20 cellular contexts compared by ENCODE assay signal in the genomic region with DNA sequence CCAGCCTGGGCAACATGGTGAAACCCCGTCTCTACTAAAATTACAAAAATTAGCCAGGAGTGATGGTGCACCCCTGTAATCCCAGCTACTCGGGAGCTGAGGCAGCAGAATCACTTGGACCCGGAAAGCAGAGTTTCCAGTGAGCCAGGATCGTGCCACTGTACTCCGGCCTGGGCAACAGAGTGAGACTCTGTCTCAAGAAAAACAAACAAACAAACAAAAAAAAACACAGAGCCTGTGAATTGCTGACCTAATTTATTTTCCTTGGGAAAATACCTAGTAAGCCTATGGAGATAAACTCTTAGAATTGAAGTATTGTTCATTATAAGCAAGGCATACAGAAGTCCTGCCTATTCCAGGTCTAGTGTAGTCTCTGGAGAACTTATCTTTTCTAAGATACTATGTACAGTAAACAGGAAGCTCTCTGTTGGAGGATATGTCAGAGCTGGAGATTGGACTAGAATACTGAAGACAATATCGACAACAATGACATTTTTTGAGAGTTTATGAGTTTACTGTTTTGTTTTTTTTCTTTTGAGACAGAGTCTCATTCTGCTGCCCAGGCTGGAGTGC. TPM values are rescaled to one million over a fixed set of nuclear protein-coding genes. Genes with fewer than 3 reads are reported as not detected.
DNase-seq lines count a peak whose midpoint lies in the region; ATAC-seq and TF ChIP-seq lines count a peak whose summit lies in the region.
"Had no signal": no experiment of that assay in that cellular context is flagged by ENCODE, and none has a peak within 500 bp of the region (broad histone marks: within the 10 kb centered on the region; RNA-seq: fewer than 3 reads in every experiment).

No MANE protein-coding gene starts in this region.

- H3K27me3 ChIP-seq in IMR-90 (ENCODE audit: control insufficient read depth, insufficient read depth, low read length): no peaks in the 10 kb centered on the region
- no peaks in the 10 kb centered on the region for H3K27me3 ChIP-seq in hepatocyte
- no peaks in the 10 kb centered on the region for H3K27me3 ChIP-seq in smooth muscle cell (ENCODE audit: low read depth)
- H3K27me3 ChIP-seq: BE2C had no signal

- TF ChIP-seq RAD21 in IMR-90 (IDR thresholded peaks at IDR 0.05; ENCODE audit: low read length): no peak

- no peak overlapping the region for H4K5ac ChIP-seq in IMR-90 (ENCODE audit: low read depth, low read length)

- no peaks in the 10 kb centered on the region for H3K36me3 Mint-ChIP-seq in activated naive CD4-positive, alpha-beta T cell treated with anti-CD3 and anti-CD28 coated beads, Interleukin-2, amount 50 U/mL, for 72 hours

- dilution Hi-C loops in IMR-90 (cut with HindIII; ENCODE audit: low sequenced_read_pairs, unreplicated experiment): no loop called here

- intact Hi-C loops in IMR-90 (cut with micrococcal nuclease): loop anchor here (10.0 kb wide), 1 partner anchor 258 kb away; no protein-coding TSS in a partner anchor

- CTCF ChIA-PET in IMR-90 (lab: Yijun Ruan, JAX): no interaction called here

- no peak overlapping the region for H3K14ac ChIP-seq in IMR-90 (replicated peaks; ENCODE audit: low read depth, low read length)

- H3K27ac Mint-ChIP-seq in activated naive CD4-positive, alpha-beta T cell treated with anti-CD3 and anti-CD28 coated beads, Interleukin-2, amount 50 U/mL, for 72 hours: no peak overlapping the region

- H3K79me1 ChIP-seq in IMR-90 (ENCODE audit: low read depth in 1 of 2, low read length in 2 of 2): peaks cover 7 to 50% of the 10 kb centered on the region in 2 experiments

- H2BK5ac ChIP-seq in IMR-90 (ENCODE audit: low read depth, low read length, poor library complexity, severe bottlenecking): no peak overlapping the region

- H3K27ac ChIP-seq in IMR-90 (ENCODE audit: insufficient read depth, low read length) (no peak overlapping the region), hepatocyte (peak overlapping the region; percentile 30), smooth muscle cell (ENCODE audit: low read depth) (peak overlapping the region; percentile 7)
- H3K27ac ChIP-seq: thoracic aorta had no signal

- in situ Hi-C loops in IMR-90 (cut with MboI; ENCODE audit: low sequenced_read_pairs): no loop called here

- H2BK15ac ChIP-seq in IMR-90 (ENCODE audit: low read depth, low read length): no peak overlapping the region

- TF ChIP-seq CTCF in IMR-90 (conservative IDR thresholded peaks at IDR 0.05; ENCODE audit: low read depth, low read length): no peak
- TF ChIP-seq CTCF in hepatocyte (IDR thresholded peaks at IDR 0.05; ENCODE audit: poor library complexity): no peak
- TF ChIP-seq CTCF in smooth muscle cell (IDR thresholded peaks at IDR 0.05; ENCODE audit: borderline replicate concordance, insufficient read depth, poor library complexity, severe bottlenecking): no peak

- no peak overlapping the region for H2AK5ac ChIP-seq in IMR-90 (ENCODE audit: low read depth, low read length)

- BruUV-seq in IMR-90 (replicated peaks; lab: Mats Ljungman, UMichigan): no TSS peak

- H3K4me3 ChIP-seq in IMR-90 (ENCODE audit: insufficient read depth, low read depth, low read length): no peak overlapping the region
- H3K4me3 ChIP-seq in hepatocyte: no peak overlapping the region
- no peak overlapping the region for H3K4me3 ChIP-seq in smooth muscle cell
- H3K4me3 ChIP-seq: HAP-1, thoracic aorta had no signal

- H3K9ac ChIP-seq in IMR-90 (ENCODE audit: low read depth, low read length) (no peak overlapping the region), smooth muscle cell (ENCODE audit: low read depth) (no peak overlapping the region)

- no peak overlapping the region for H4K91ac ChIP-seq in IMR-90 (ENCODE audit: insufficient read depth, low read depth, low read length)

- no peak overlapping the region for H2BK20ac ChIP-seq in IMR-90 (ENCODE audit: low read depth, low read length)

- ATAC-seq in IMR-90 (ENCODE audit: low read depth): 0 out of 2 replicates have a peak, but pooled peaks have one; percentile 18
- no peak for ATAC-seq in activated naive CD4-positive, alpha-beta T cell treated with anti-CD3 and anti-CD28 coated beads, Interleukin-2, amount 50 U/mL, for 72 hours
- ATAC-seq: sciatic nerve had no signal

- H3K36me3 ChIP-seq in IMR-90 (ENCODE audit: control insufficient read depth, insufficient read depth, low read length): peaks cover 9% of the 10 kb centered on the region
- no peaks in the 10 kb centered on the region for H3K36me3 ChIP-seq in hepatocyte (replicated peaks; ENCODE audit: insufficient read depth, low read depth)
- no peaks in the 10 kb centered on the region for H3K36me3 ChIP-seq in smooth muscle cell (ENCODE audit: low read depth)

- no peak overlapping the region for H2BK120ac ChIP-seq in IMR-90 (ENCODE audit: low read depth, low read length)

- WGBS in IMR-90 (ENCODE audit: extremely low coverage in 2 of 2, insufficient read length in 1 of 2), 2 experiments: no CpG with 5 or more reads among the region's 6 CpGs
- WGBS in hepatocyte (ENCODE audit: low lambda C conversion rate, missing lambda C conversion rate): 91% methylated on average over 6 of the region's 6 CpGs
- 81% methylated on average over 6 of the region's 6 CpGs for whole genome bisulfite sequencing in smooth muscle cell (ENCODE audit: low lambda C conversion rate)

- peaks cover 7% of the 10 kb centered on the region for H3K4me1 ChIP-seq in IMR-90 (ENCODE audit: control insufficient read depth, insufficient read depth, low read length)
- no peaks in the 10 kb centered on the region for H3K4me1 ChIP-seq in hepatocyte (ENCODE audit: insufficient read depth)
- H3K4me1 ChIP-seq in smooth muscle cell (ENCODE audit: low read depth): peaks cover 7% of the 10 kb centered on the region
- H3K4me1 ChIP-seq: BE2C, HAP-1 had no signal

- H3F3A ChIP-seq in smooth muscle cell (ENCODE audit: low read depth): no peaks in the 10 kb centered on the region

- POLR2A ChIA-PET in IMR-90 (lab: Charles Lee; ENCODE audit: unreplicated experiment): no interaction called here

- H4K8ac ChIP-seq in IMR-90 (ENCODE audit: low read depth in 2 of 2, low read length in 2 of 2): no peak overlapping the region

- H3K56ac ChIP-seq in IMR-90 (ENCODE audit: extremely low read depth, insufficient read depth, low read length): no peak overlapping the region

- H4K20me1 ChIP-seq in IMR-90 (ENCODE audit: insufficient read depth, low read length) (peaks cover 76% of the 10 kb centered on the region), hepatocyte (ENCODE audit: insufficient read depth, poor library complexity, severe bottlenecking) (peaks cover 100% of the 10 kb centered on the region), smooth muscle cell (ENCODE audit: low read depth) (peaks cover 100% of the 10 kb centered on the region)

- no peak overlapping the region for H3K18ac ChIP-seq in IMR-90 (ENCODE audit: low read depth, low read length)

- no peak overlapping the region for H3K23ac ChIP-seq in IMR-90 (ENCODE audit: low read depth, low read length)

- peaks cover 7% of the 10 kb centered on the region for H3K9me1 ChIP-seq in IMR-90 (ENCODE audit: insufficient read depth, low read length)

- H3K4ac ChIP-seq in IMR-90 (ENCODE audit: low read depth, low read length): no peak overlapping the region

- H3K9me3 Mint-ChIP-seq in activated naive CD4-positive, alpha-beta T cell treated with anti-CD3 and anti-CD28 coated beads, Interleukin-2, amount 50 U/mL, for 72 hours: no peaks in the 10 kb centered on the region
- H3K9me3 Mint-ChIP-seq: central memory CD8-positive, alpha-beta T cell; neural crest cell had no signal

- H2AFZ ChIP-seq in IMR-90 (replicated peaks; ENCODE audit: low read length, poor library complexity) (no peak overlapping the region), hepatocyte (no peak overlapping the region), smooth muscle cell (ENCODE audit: low read depth) (no peak overlapping the region)

- H3K4me2 ChIP-seq in IMR-90 (ENCODE audit: low read depth, low read length) (no peak overlapping the region), hepatocyte (no peak overlapping the region), smooth muscle cell (no peak overlapping the region)

- H3K9me3 ChIP-seq in IMR-90 (ENCODE audit: control insufficient read depth, insufficient read depth, low read length) (no peaks in the 10 kb centered on the region), hepatocyte (ENCODE audit: low read depth) (no peaks in the 10 kb centered on the region), smooth muscle cell (replicated peaks; ENCODE audit: low read depth) (no peaks in the 10 kb centered on the region)
- H3K9me3 ChIP-seq: BE2C, HAP-1, thoracic aorta had no signal

- no peak for TF ChIP-seq POLR2A in IMR-90 (IDR thresholded peaks at IDR 0.05; ENCODE audit: low read depth, low read length)

- H3K79me2 ChIP-seq in hepatocyte (peaks cover 100% of the 10 kb centered on the region), smooth muscle cell (ENCODE audit: low read depth) (peaks cover 100% of the 10 kb centered on the region)

- no peaks in the 10 kb centered on the region for H3K9me2 ChIP-seq in hepatocyte (replicated peaks; ENCODE audit: insufficient read depth)

- H2AK9ac ChIP-seq in IMR-90 (replicated peaks; ENCODE audit: low read depth, low read length, poor library complexity): no peak overlapping the region

- no peak for DNase-seq in IMR-90
- DNase-seq in amniotic epithelial cell (ENCODE audit: low read depth): peak; percentile 40
- DNase-seq in hepatocyte (ENCODE audit: low spot score): no peak
- DNase-seq in smooth muscle cell (lab: John Stamatoyannopoulos, UW; ENCODE audit: unreplicated experiment): no peak
- no peak for DNase-seq in occipital lobe (lab: John Stamatoyannopoulos, UW)
- no peak for DNase-seq in activated T-cell treated with anti-CD3 and anti-CD28 coated beads, Interleukin-2, amount 50 U/mL, for 1 hour
- DNase-seq in activated naive CD4-positive, alpha-beta T cell treated with anti-CD3 and anti-CD28 coated beads, Interleukin-2, amount 50 U/mL, for 72 hours (ENCODE audit: low spot score in 2 of 2): no peak
- DNase-seq: activated CD4-positive, alpha-beta T cell treated with anti-CD3 and anti-CD28 coated beads for 48 hours; activated T-cell treated with anti-CD3 and anti-CD28 coated beads for 4 hours; BE2C; NCI-H1930; NCI-H446 treated with DMSO at 0.1 percent for 48 hours; SHP77; stimulated activated CD4-positive, alpha-beta T cell treated with anti-CD3 and anti-CD28 coated beads, Interleukin-2, amount 100 ng/mL, for 48 hours; T-helper 9 cell had no signal

TF ChIP-seq in IMR-90, 13 proteins besides CTCF, POLR2A, EP300 and RAD21 (continues in another document):
- no peak for TF ChIP-seq RCOR1 (IDR thresholded peaks at IDR 0.05; ENCODE audit: insufficient replicate concordance, low read length)
- TF ChIP-seq MXI1 (IDR thresholded peaks at IDR 0.05; ENCODE audit: borderline replicate concordance, low read depth, low read length): no peak
- no peak for TF ChIP-seq MAZ (IDR thresholded peaks at IDR 0.05; ENCODE audit: borderline replicate concordance, low read depth, low read length)

RNA-seq across cellular contexts. Expression of gene GTF2I, which starts 14.9 kb away (rescaled TPM):
- total RNA-seq in IMR-90 (2012; rRNA removed): 46.4 and 66.7 TPM in 2 replicates
- polyA plus RNA-seq in IMR-90 (2012; rRNA removed): 78.3 and 88.8 TPM in 2 replicates
- polyA plus RNA-seq in IMR-90 (2012; cell fraction: cytosol; rRNA removed): 18.4 and 23.4 TPM in 2 replicates
- 131 and 548 TPM in 2 replicates for polyA plus RNA-seq in IMR-90 (2012; cell fraction: nucleus; rRNA removed; ENCODE audit: low replicate concordance)
- total RNA-seq in hepatocyte: 193 and 260 TPM in 2 replicates
- 167 and 182 TPM in 2 replicates for polyA plus RNA-seq in hepatocyte
- total RNA-seq in smooth muscle cell: 90.7 and 101 TPM in 2 replicates
- 63.9 and 86.1 TPM in 2 replicates for polyA plus RNA-seq in smooth muscle cell
- 229 TPM for total RNA-seq in occipital lobe
- 100 to 1,000 TPM; 127 to 178 TPM for total RNA-seq in activated naive CD4-positive, alpha-beta T cell treated with anti-CD3 and anti-CD28 coated beads, Interleukin-2, amount 50 U/mL, for 72 hours
